15 cellular contexts compared by ENCODE assay signal in the genomic region with DNA sequence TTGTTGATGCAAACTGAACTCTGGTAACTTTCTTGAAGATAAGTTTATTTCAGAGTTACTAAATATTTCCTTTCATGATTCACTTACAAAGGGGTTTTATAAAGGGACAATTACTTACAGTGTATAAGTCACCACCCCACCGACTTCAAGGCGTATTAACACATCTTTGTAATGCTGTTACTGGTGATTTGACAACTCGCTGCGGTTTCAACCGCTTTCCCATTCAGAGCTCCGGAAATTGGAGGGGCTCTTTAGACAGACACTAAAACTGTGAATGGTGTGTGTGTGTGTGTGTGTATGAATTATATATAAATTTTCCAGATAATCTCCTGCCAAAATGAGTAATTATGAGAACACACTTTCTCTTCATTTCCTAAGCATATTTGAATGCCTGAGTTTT. TPM values are rescaled to one million over a fixed set of nuclear protein-coding genes. Genes with fewer than 3 reads are reported as not detected.
A peak's percentile ranks its signal among the peaks of the same experiment; 100 is the strongest.
DNase-seq lines count a peak whose midpoint lies in the region; ATAC-seq, FAIRE-seq and TF ChIP-seq lines count a peak whose summit lies in the region.
"Had no signal": no experiment of that assay in that cellular context is flagged by ENCODE, and none has a peak within 500 bp of the region (broad histone marks: within the 10 kb centered on the region; RNA-seq: fewer than 3 reads in every experiment).

No MANE protein-coding gene starts in this region.

- no peaks in the 10 kb centered on the region for H3K9me3 ChIP-seq in K562 (replicated peaks; ENCODE audit: control insufficient read depth, insufficient read depth, low read depth, low read length)
- H3K9me3 ChIP-seq: BE2C, gastrocnemius medialis had no signal

- no peaks in the 10 kb centered on the region for H3K9me1 ChIP-seq in K562 (ENCODE audit: control insufficient read depth, insufficient read depth, low read length)

- TF ChIP-seq RAD21 in K562 (CRISPR knock-in tag; conservative IDR thresholded peaks at IDR 0.05 in 1 of 2, IDR thresholded peaks at IDR 0.05 in 1 of 2) = no peak

- ATAC-seq in K562 (peak; percentile 46; the same call in 1 of the 3 replicates), HG03039 (IDR thresholded peaks at IDR 0.05; ENCODE audit: unreplicated experiment) (no peak)
- ATAC-seq: gastrocnemius medialis had no signal

- TF ChIP-seq POLR2A in K562 (conservative IDR thresholded peaks at IDR 0.05) = no peak

- H3K27me3 ChIP-seq in K562 (ENCODE audit: control insufficient read depth in 2 of 2, insufficient read depth in 2 of 2, low read length in 2 of 2) = no peaks in the 10 kb centered on the region
- H3K27me3 ChIP-seq: BE2C, gastrocnemius medialis had no signal

- CTCF ChIA-PET in K562 (lab: Yijun Ruan, JAX; ENCODE audit: low intra/inter-chr PET ratio) = interaction anchor here (0.6 kb wide), 1 partner anchor 68 kb away, joined by 4 read pairs; no protein-coding TSS in a partner anchor

- H3K9ac ChIP-seq in K562 (ENCODE audit: insufficient read depth in 1 of 2, low read depth in 2 of 2, low read length in 2 of 2) = no peak overlapping the region

- H3K27ac ChIP-seq in K562 (ENCODE audit: extremely low read depth, low read depth, low read length) = no peak overlapping the region
- H3K27ac ChIP-seq: gastrocnemius medialis had no signal

- H2AFZ ChIP-seq in K562 (ENCODE audit: low read depth, low read length) = no peak overlapping the region

- no peaks in the 10 kb centered on the region for H3K36me3 ChIP-seq in K562 (ENCODE audit: control insufficient read depth, insufficient read depth, low read length)
- H3K36me3 ChIP-seq: BE2C, gastrocnemius medialis had no signal

- WGBS in K562 (ENCODE audit: insufficient coverage, low coverage, missing lambda C conversion rate) = 11% methylated on average over 6 of the region's 6 CpGs

- no peak overlapping the region for H3K4me2 ChIP-seq in K562 (ENCODE audit: insufficient read depth, low read length)

- no TSS peak for BruUV-seq in K562 (replicated peaks; lab: Mats Ljungman, UMichigan)

- no peaks in the 10 kb centered on the region for H3K79me2 ChIP-seq in K562 (ENCODE audit: control insufficient read depth, insufficient read depth, low read length)

- FAIRE-seq in K562 (lab: Jason Lieb, UNC) (no peak), urothelium cell line (lab: Jason Lieb, UNC) (no peak)
- FAIRE-seq: H1 had no signal

- DNase-seq in activated T-cell treated with anti-CD3 and anti-CD28 coated beads for 24 hours (ENCODE audit: low read depth) = peak; percentile 23
- DNase-seq in activated T-cell treated with anti-CD3 and anti-CD28 coated beads, Interleukin-2, amount 50 U/mL, for 1 hour = no peak
- peak; percentile 13 for DNase-seq in SIG-M5 (lab: John Stamatoyannopoulos, UW)
- no peak for DNase-seq in K562 (ENCODE audit: extremely low read depth in 1 of 4, low spot score in 3 of 4)
- DNase-seq in stimulated activated CD8-positive, alpha-beta memory T cell treated with anti-CD3 and anti-CD28 coated beads, Interleukin-7, amount 100 ng/mL, for 48 hours (ENCODE audit: extremely low read depth in 1 of 2, low read depth in 1 of 2) = peak; percentile 2 to 40
- no peak for DNase-seq in COR-L47 (lab: John Stamatoyannopoulos, UW)
- DNase-seq in urothelium cell line (ENCODE audit: low spot score) = no peak
- DNase-seq: amniotic stem cell, BE2C, gastrocnemius medialis, mesendoderm, NCI-H2171, SW 1271 had no signal

- TF ChIP-seq CTCF in K562 (IDR thresholded peaks at IDR 0.05 in 2 of 3, conservative IDR thresholded peaks at IDR 0.05 in 1 of 3; ENCODE audit: insufficient read depth in 2 of 3, low read depth in 1 of 3, low read length in 3 of 3) = no peak

- no peaks in the 10 kb centered on the region for H4K20me1 ChIP-seq in K562 (replicated peaks; ENCODE audit: control insufficient read depth, insufficient read depth, low read length)

- in situ Hi-C loops in K562 (cut with MboI) = no loop called here

- H3K4me1 ChIP-seq in K562 (replicated peaks in 1 of 2; ENCODE audit: control insufficient read depth in 2 of 2, insufficient read depth in 2 of 2, low read length in 2 of 2) = no peaks in the 10 kb centered on the region; a peak in 2 of 5 replicates
- H3K4me1 ChIP-seq: gastrocnemius medialis had no signal

- TF ChIP-seq EP300 in K562 (IDR thresholded peaks at IDR 0.05; ENCODE audit: low read length) = no peak

- intact Hi-C loops in K562 (cut with micrococcal nuclease) = no loop called here

- H3K4me3 ChIP-seq in K562 = no peak overlapping the region
- H3K4me3 ChIP-seq: gastrocnemius medialis had no signal

- POLR2A ChIA-PET in K562 (lab: Yijun Ruan, JAX) = no interaction called here

TF ChIP-seq in K562, 482 proteins besides CTCF, POLR2A, EP300 and RAD21:
- TF ChIP-seq ZNF347 (CRISPR knock-in tag; IDR thresholded peaks at IDR 0.05; ENCODE audit: low read depth) (no peak), ZNF75A (CRISPR knock-in tag; IDR thresholded peaks at IDR 0.05) (no peak), KDM2B (CRISPR knock-in tag; IDR thresholded peaks at IDR 0.05) (no peak), COPS2 (conservative IDR thresholded peaks at IDR 0.05) (no peak), BCL6 (CRISPR knock-in tag; IDR thresholded peaks at IDR 0.05) (no peak), ZBTB1 (CRISPR knock-in tag; IDR thresholded peaks at IDR 0.05; ENCODE audit: borderline replicate concordance, low read depth) (no peak)
TF ChIP-seq in K562: peak in this region for 0.

RNA-seq across cellular contexts. Expression of a gene that starts 4.9 kb away (rescaled TPM):
- total RNA-seq in K562 (2011; cell fraction: chromatin; rRNA removed; ENCODE audit: low replicate concordance) = not detected in 2 replicates
- not detected in 2 replicates for total RNA-seq in K562 (2011; cell fraction: nucleolus; rRNA removed)
- total RNA-seq in K562 (2011; cell fraction: nucleoplasm; rRNA removed) = not detected in 2 replicates
- total RNA-seq in K562 (2014; rRNA removed) (not detected in 2 replicates), K562 (2014; rRNA removed; fragmentation: Illumina TruSeq; extraction: Trizol) (not detected in 2 replicates), K562 (2015; rRNA removed; fragmentation: Illumina TruSeq; extraction: Trizol) (not detected in 2 replicates), K562 (2021) (not detected in 2 replicates)
- polyA plus RNA-seq in K562 (2011; rRNA removed) (not detected in 2 replicates), K562 (2014; fragmentation: Illumina TruSeq; extraction: Trizol) (not detected in 2 replicates), K562 (2014; fragmentation: Nextera tagmentation; extraction: Ambion mirVana) (not detected), K562 (2014; rRNA removed) (not detected in 2 replicates)
- not detected in 2 replicates for polyA plus RNA-seq in K562 (2011; cell fraction: cytosol; rRNA removed)
- polyA plus RNA-seq in K562 (2011; cell fraction: nucleus; rRNA removed) = not detected in 2 replicates
- not detected in 2 replicates for polyA plus RNA-seq in K562 (2012)
- polyA minus RNA-seq in K562 (2011; rRNA and poly(A)+ RNA removed) = not detected in 2 replicates
- polyA minus RNA-seq in K562 (2011; cell fraction: cytosol; rRNA and poly(A)+ RNA removed) = not detected in 2 replicates
- polyA minus RNA-seq in K562 (2011; cell fraction: nucleus; rRNA and poly(A)+ RNA removed) = not detected in 2 replicates
- total RNA-seq: gastrocnemius medialis, H1 had no signal
- polyA plus RNA-seq: H1 had no signal

RNA-seq across cellular contexts. Expression of a gene that starts 13.6 kb away (rescaled TPM):
- total RNA-seq in K562 (2011; cell fraction: chromatin; rRNA removed; ENCODE audit: low replicate concordance) = not detected in 2 replicates
- not detected in 2 replicates for total RNA-seq in K562 (2011; cell fraction: nucleolus; rRNA removed)
- not detected in 2 replicates for total RNA-seq in K562 (2011; cell fraction: nucleoplasm; rRNA removed)
- total RNA-seq in K562 (2014; rRNA removed) (not detected in 2 replicates), K562 (2014; rRNA removed; fragmentation: Illumina TruSeq; extraction: Trizol) (not detected in 2 replicates), K562 (2015; rRNA removed; fragmentation: Illumina TruSeq; extraction: Trizol) (not detected in 2 replicates), K562 (2021) (not detected in 2 replicates)
- polyA plus RNA-seq in K562 (2011; rRNA removed) (not detected in 2 replicates), K562 (2014; fragmentation: Illumina TruSeq; extraction: Trizol) (not detected in 2 replicates), K562 (2014; fragmentation: Nextera tagmentation; extraction: Ambion mirVana) (not detected), K562 (2014; rRNA removed) (not detected in 2 replicates)
- polyA plus RNA-seq in K562 (2011; cell fraction: cytosol; rRNA removed) = not detected in 2 replicates
- polyA plus RNA-seq in K562 (2011; cell fraction: nucleus; rRNA removed) = not detected in 2 replicates
- not detected in 2 replicates for polyA plus RNA-seq in K562 (2012)
- not detected in 2 replicates for polyA minus RNA-seq in K562 (2011; rRNA and poly(A)+ RNA removed)
- not detected in 2 replicates for polyA minus RNA-seq in K562 (2011; cell fraction: cytosol; rRNA and poly(A)+ RNA removed)
- not detected in 2 replicates for polyA minus RNA-seq in K562 (2011; cell fraction: nucleus; rRNA and poly(A)+ RNA removed)
- total RNA-seq: gastrocnemius medialis, H1 had no signal
- polyA plus RNA-seq: H1 had no signal

RNA-seq across cellular contexts. Expression of a gene that starts 49.1 kb away (rescaled TPM):
- 15.5 and 39.8 TPM in 2 replicates for total RNA-seq in K562 (2011; cell fraction: chromatin; rRNA removed; ENCODE audit: low replicate concordance)
- 10.3 and 13.2 TPM in 2 replicates for total RNA-seq in K562 (2011; cell fraction: nucleolus; rRNA removed)
- total RNA-seq in K562 (2011; cell fraction: nucleoplasm; rRNA removed) = 18.8 and 33.6 TPM in 2 replicates
- total RNA-seq in K562 (2014; rRNA removed) (66.9 and 75.4 TPM in 2 replicates), K562 (2014; rRNA removed; fragmentation: Illumina TruSeq; extraction: Trizol) (62.2 and 71.9 TPM in 2 replicates), K562 (2015; rRNA removed; fragmentation: Illumina TruSeq; extraction: Trizol) (71.3 and 73.7 TPM in 2 replicates), K562 (2021) (47.0 and 49.4 TPM in 2 replicates)
- polyA plus RNA-seq in K562 (2011; rRNA removed) (44.1 and 51.5 TPM in 2 replicates), K562 (2014; fragmentation: Illumina TruSeq; extraction: Trizol) (53.0 and 58.5 TPM in 2 replicates), K562 (2014; fragmentation: Nextera tagmentation; extraction: Ambion mirVana) (10 to 100 TPM in 1 of 2 experiments, 1 to 10 TPM in 1; 9.4 to 12.6 TPM), K562 (2014; rRNA removed) (45.9 and 55.7 TPM in 2 replicates)
- polyA plus RNA-seq in K562 (2011; cell fraction: cytosol; rRNA removed) = 18.0 and 28.2 TPM in 2 replicates
- 31.1 and 36.6 TPM in 2 replicates for polyA plus RNA-seq in K562 (2011; cell fraction: nucleus; rRNA removed)
- 47.1 and 50.3 TPM in 2 replicates for polyA plus RNA-seq in K562 (2012)
- polyA minus RNA-seq in K562 (2011; rRNA and poly(A)+ RNA removed) = 56.3 and 58.1 TPM in 2 replicates
- polyA minus RNA-seq in K562 (2011; cell fraction: cytosol; rRNA and poly(A)+ RNA removed) = 31.3 and 35.4 TPM in 2 replicates
- polyA minus RNA-seq in K562 (2011; cell fraction: nucleus; rRNA and poly(A)+ RNA removed) = 33.9 and 58.3 TPM in 2 replicates

Comparison
In these comparisons a context has a peak if more than half of its experiments do, and no peak if none do; other contexts are left out.
1. DNase-seq: peak in activated T-cell treated with anti-CD3 and anti-CD28 coated beads for 24 hours (single experiment), SIG-M5 (single experiment) and stimulated activated CD8-positive, alpha-beta memory T cell treated with anti-CD3 and anti-CD28 coated beads, Interleukin-7, amount 100 ng/mL, for 48 hours (2 of 2); none in activated T-cell treated with anti-CD3 and anti-CD28 coated beads, Interleukin-2, amount 50 U/mL, for 1 hour (single experiment), K562 (0 of 4), COR-L47 (single experiment) and urothelium cell line (single experiment).